ENCODE assay signal across 21 cellular contexts in genomic region chr7:155792315-155792960, GRCh38. TPM values are rescaled to one million over a fixed set of nuclear protein-coding genes. Genes with fewer than 3 reads are reported as not detected.
DNase-seq lines count a peak whose midpoint lies in the region; TF ChIP-seq lines count a peak whose summit lies in the region.
"Had no signal": no experiment of that assay in that cellular context is flagged by ENCODE, and none has a peak within 500 bp of the region (broad histone marks: within the 10 kb centered on the region; RNA-seq: fewer than 3 reads in every experiment).

No MANE protein-coding gene starts in this region.

- no peaks in the 10 kb centered on the region for H3K27me3 ChIP-seq in right atrium auricular region
- H3K27me3 ChIP-seq in spleen (replicated peaks in 1 of 7), result peaks cover 0 to 51% (median 22%) of the 10 kb centered on the region in 7 donors

- 82 to 90% (median 87%) methylated on average over 14 of the region's 14 CpGs for WGBS in spleen, 5 donors

- peaks cover 4% of the 10 kb centered on the region for H3K27me3 Mint-ChIP-seq in chondrocyte (ENCODE audit: low read depth)

- TF ChIP-seq CTCF in right atrium auricular region (IDR thresholded peaks at IDR 0.05) (no peak), HEK293 (tag by site-specific recombination; IDR thresholded peaks at IDR 0.05) (no peak), chondrocyte (IDR thresholded peaks at IDR 0.05) (no peak), spleen (IDR thresholded peaks at IDR 0.05 in 8 of 11, conservative IDR thresholded peaks at IDR 0.05 in 3 of 11) (no peak)

- POLR2A ChIA-PET in HEK293 (lab: Yijun Ruan, JAX), result no interaction called here

- H3K4me1 Mint-ChIP-seq in chondrocyte (ENCODE audit: low read depth), result peaks cover 5% of the 10 kb centered on the region

- no peak overlapping the region for H3K4me3 ChIP-seq in right atrium auricular region
- no peak overlapping the region for H3K4me3 ChIP-seq in HEK293 (ENCODE audit: low read depth, low read length)
- H3K4me3 ChIP-seq in spleen, result no peak overlapping the region
- H3K4me3 ChIP-seq: GM12878, GM23338 had no signal

- no peaks in the 10 kb centered on the region for H3K36me3 ChIP-seq in right atrium auricular region
- H3K36me3 ChIP-seq in HEK293 (ENCODE audit: control insufficient read depth in 2 of 2, insufficient read depth in 1 of 2, low read length in 2 of 2), result no peaks in the 10 kb centered on the region
- H3K36me3 ChIP-seq in spleen, result no peaks in the 10 kb centered on the region

- H3K36me3 Mint-ChIP-seq in chondrocyte (ENCODE audit: low read depth), result no peaks in the 10 kb centered on the region
- H3K36me3 Mint-ChIP-seq: CD8-positive, alpha-beta T cell had no signal

- H3K4me3 Mint-ChIP-seq in chondrocyte (ENCODE audit: unreplicated experiment), result no peak overlapping the region
- H3K4me3 Mint-ChIP-seq: CD4-positive, CD25-positive, alpha-beta regulatory T cell; CD8-positive, alpha-beta T cell; GM23338; H9; HFFc6 had no signal

- H3K4me1 ChIP-seq in right atrium auricular region, result peaks cover 0 to 13% of the 10 kb centered on the region in 2 donors
- no peaks in the 10 kb centered on the region for H3K4me1 ChIP-seq in HEK293 (ENCODE audit: control insufficient read depth, insufficient read depth, low read length)
- peaks cover 2 to 14% (median 12%) of the 10 kb centered on the region in 6 donors for H3K4me1 ChIP-seq in spleen

- CTCF ChIA-PET in HEK293 (lab: Yijun Ruan, JAX), result no interaction called here

- DNase-seq in cardiac septum (ENCODE audit: low spot score) (peak; percentile 19), right atrium auricular region (ENCODE audit: low spot score) (no peak), chondrocyte (ENCODE audit: low spot score) (peak; percentile 60), spleen (peak; percentile 48), inferior parietal cortex (ENCODE audit: extremely low spot score) (no peak), DMS79 (lab: John Stamatoyannopoulos, UW) (no peak)
- DNase-seq: C1 segment of cervical spinal cord; Caco-2; CD4-positive, CD25-positive, alpha-beta regulatory T cell; CD8-positive, alpha-beta T cell; DMS153; EL; GDM1; H9; HFFc6 had no signal

- peaks cover 5% of the 10 kb centered on the region for H3K9me3 Mint-ChIP-seq in chondrocyte (ENCODE audit: low read depth)
- H3K9me3 Mint-ChIP-seq: CD4-positive, CD25-positive, alpha-beta regulatory T cell; CD8-positive, alpha-beta T cell; HFFc6 had no signal

- intact Hi-C loops in cardiac septum (cut with DNase I), result loop anchor here (10.0 kb wide), 1 partner anchor 972 kb away; no protein-coding TSS in a partner anchor
- intact Hi-C loops in spleen (cut with DNase I; ENCODE audit: low total_unique reads), result loop anchor here (10.0 kb wide), 1 partner anchor 1022 kb away; no protein-coding TSS in a partner anchor

- H3K9me3 ChIP-seq in right atrium auricular region (no peaks in the 10 kb centered on the region), HEK293 (ENCODE audit: control insufficient read depth, insufficient read depth, low read depth, low read length) (no peaks in the 10 kb centered on the region), spleen (no peaks in the 10 kb centered on the region)
- H3K9me3 ChIP-seq: Caco-2 had no signal

- H3K27ac Mint-ChIP-seq in chondrocyte (ENCODE audit: unreplicated experiment), result no peak overlapping the region
- H3K27ac Mint-ChIP-seq: CD4-positive, CD25-positive, alpha-beta regulatory T cell; CD8-positive, alpha-beta T cell; GM23338; H9; HFFc6 had no signal

- H3K27ac ChIP-seq in right atrium auricular region (no peak overlapping the region), HEK293 (ENCODE audit: extremely low read depth, low read depth, low read length) (no peak overlapping the region), spleen (no peak overlapping the region)

- no peak for TF ChIP-seq POLR2A in spleen (IDR thresholded peaks at IDR 0.05)

TF ChIP-seq in HEK293, 187 proteins besides CTCF, POLR2A, EP300 and RAD21:
- TF ChIP-seq ZNF324 (tag by site-specific recombination; IDR thresholded peaks at IDR 0.05) (no peak), ZNF596 (tag by site-specific recombination; IDR thresholded peaks at IDR 0.05) (peak; percentile 61; the same call in 1 of the 2 replicates), ZNF473 (tag by site-specific recombination; IDR thresholded peaks at IDR 0.05) (no peak), ZNF202 (tag by site-specific recombination; IDR thresholded peaks at IDR 0.05; ENCODE audit: borderline replicate concordance) (0 out of 2 replicates have a peak, but pooled peaks have one; percentile 52)

RNA-seq across cellular contexts. Expression of gene SHH, which starts 19.8 kb away (rescaled TPM):
- total RNA-seq in cardiac septum (not detected), right atrium auricular region (not detected), chondrocyte (not detected in 3 replicates), spleen (not detected)
- not detected for polyA plus RNA-seq in spleen
- total RNA-seq: A673; CD4-positive, CD25-positive, alpha-beta regulatory T cell; CD8-positive, alpha-beta T cell; GM12878; GM23338; H4; HFFc6 had no signal
- polyA plus RNA-seq: BJ, GM12878, GM23338 had no signal

Comparison
In these comparisons a context has a peak if more than half of its experiments do, and no peak if none do; other contexts are left out.
1. DNase-seq: peak in cardiac septum (single experiment), chondrocyte (single experiment) and spleen (single experiment); none in right atrium auricular region (single experiment), inferior parietal cortex (single experiment) and DMS79 (single experiment).